Comparison of ENCODE assay signal across 20 cellular contexts in the genomic region with DNA sequence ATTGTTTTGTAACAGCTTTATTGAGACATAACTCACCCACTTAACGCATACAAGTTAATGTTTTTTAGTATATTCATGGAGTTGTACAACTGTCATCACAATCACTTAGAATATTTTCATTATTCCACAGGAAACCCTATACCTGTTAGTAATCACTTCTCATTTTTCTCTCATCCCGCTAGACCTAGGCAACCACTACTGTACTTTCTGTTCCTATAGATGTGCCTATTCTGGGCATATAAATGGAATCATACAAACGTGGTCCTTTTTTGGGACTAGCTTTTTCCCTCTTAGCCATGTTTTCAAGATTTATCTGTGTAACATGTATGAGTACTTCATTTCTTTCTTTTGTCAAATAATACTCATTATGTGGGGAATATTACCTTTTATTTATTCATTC. TPM values are rescaled to one million over a fixed set of nuclear protein-coding genes. Genes with fewer than 3 reads are reported as not detected.
DNase-seq lines count a peak whose midpoint lies in the region; ATAC-seq, FAIRE-seq and TF ChIP-seq lines count a peak whose summit lies in the region.
"Had no signal": no experiment of that assay in that cellular context is flagged by ENCODE, and none has a peak within 500 bp of the region (broad histone marks: within the 10 kb centered on the region; RNA-seq: fewer than 3 reads in every experiment).

No MANE protein-coding gene starts in this region.

- H3K4me3 ChIP-seq in BLaER1 treated with 17β-estradiol and CSF1 and Interleukin-3, amounts not matched to agents 10 nM and 100 nM, result no peak overlapping the region
- no peak overlapping the region for H3K4me3 ChIP-seq in SU-DHL-6 (ENCODE audit: insufficient read depth, low read length, poor library complexity, severe bottlenecking)

- H3K36me3 ChIP-seq in BLaER1 treated with 17β-estradiol and CSF1 and Interleukin-3, amounts not matched to agents 10 nM and 100 nM, result peaks cover 0 to 31% (median 19%) of the 10 kb centered on the region in 11 experiments; a peak in 17 of 22 replicates
- peaks cover 3% of the 10 kb centered on the region; the same call in 1 of the 2 replicates for H3K36me3 ChIP-seq in SU-DHL-6 (ENCODE audit: low read length)

- no peaks in the 10 kb centered on the region for H3K9me2 ChIP-seq in SU-DHL-6 (replicated peaks; ENCODE audit: insufficient read depth, low read length)

- FAIRE-seq in GM12892 (lab: Jason Lieb, UNC), result peak; percentile 78

- H3K4me1 ChIP-seq in BLaER1 treated with 17β-estradiol and CSF1 and Interleukin-3, amounts not matched to agents 10 nM and 100 nM, result peaks cover 38 to 64% (median 55%) of the 10 kb centered on the region in 10 experiments

- H3K9ac ChIP-seq in BLaER1 treated with 17β-estradiol and CSF1 and Interleukin-3, amounts not matched to agents 10 nM and 100 nM, result no peak overlapping the region
- H3K9ac ChIP-seq in SU-DHL-6 (ENCODE audit: low read length), result no peak overlapping the region

- no peaks in the 10 kb centered on the region for H3K27me3 ChIP-seq in BLaER1 treated with 17β-estradiol and CSF1 and Interleukin-3, amounts not matched to agents 10 nM and 100 nM
- H3K27me3 ChIP-seq in SU-DHL-6 (ENCODE audit: low read length), result no peaks in the 10 kb centered on the region

- peaks cover 0 to 22% (median 6%) of the 10 kb centered on the region in 11 experiments; a peak in 9 of 22 replicates for H3K9me3 ChIP-seq in BLaER1 treated with 17β-estradiol and CSF1 and Interleukin-3, amounts not matched to agents 10 nM and 100 nM (replicated peaks in 1 of 11)
- no peaks in the 10 kb centered on the region for H3K9me3 ChIP-seq in SU-DHL-6 (ENCODE audit: insufficient read depth, low read length)

- peak overlapping the region in 10 of 11 experiments; percentile 0 to 40 (median 14); a peak in 7 of 22 replicates for H3K4me2 ChIP-seq in BLaER1 treated with 17β-estradiol and CSF1 and Interleukin-3, amounts not matched to agents 10 nM and 100 nM
- peak overlapping the region; percentile 7 for H3K4me2 ChIP-seq in SU-DHL-6 (ENCODE audit: low read depth, low read length, poor library complexity, severe bottlenecking)

- no peaks in the 10 kb centered on the region for H3K27me3 Mint-ChIP-seq in naive B cell
- H3K27me3 Mint-ChIP-seq: IgD-negative memory B cell had no signal

- H3K4me1 Mint-ChIP-seq in naive B cell, result peaks cover 51 to 87% (median 66%) of the 10 kb centered on the region in 3 donors

- TF ChIP-seq POLR2A in GM12892 (IDR thresholded peaks at IDR 0.05; ENCODE audit: low read depth, low read length), result no peak

- TF ChIP-seq CTCF in SU-DHL-6 (IDR thresholded peaks at IDR 0.05; ENCODE audit: insufficient read depth, low read length, poor library complexity, severe bottlenecking), result no peak

- peaks cover 97% of the 10 kb centered on the region for H3K79me2 ChIP-seq in SU-DHL-6 (ENCODE audit: insufficient read depth, low read length)

- H3K9me3 Mint-ChIP-seq in naive B cell, result no peaks in the 10 kb centered on the region
- H3K9me3 Mint-ChIP-seq: HFFc6, IgD-negative memory B cell had no signal

- peak overlapping the region in 5 of 8 donors; percentile 16 to 59 (median 45) for H3K4me3 Mint-ChIP-seq in naive B cell
- H3K4me3 Mint-ChIP-seq: HFFc6 had no signal

- ATAC-seq in naive B cell (ENCODE audit: low read depth in 2 of 2) (peak; percentile 68), GM21526 (IDR thresholded peaks at IDR 0.05; ENCODE audit: low FRiP score, unreplicated experiment) (no peak), HG03095 (IDR thresholded peaks at IDR 0.05; ENCODE audit: unreplicated experiment) (no peak), HG03039 (IDR thresholded peaks at IDR 0.05; ENCODE audit: unreplicated experiment) (no peak)
- ATAC-seq: SK-N-SH treated with all-trans-retinoic acid at 6 μM for 48 hours had no signal

- H3K27ac Mint-ChIP-seq in naive B cell, result peak overlapping the region in 3 of 6 donors; percentile 53 to 72 (median 69)
- H3K27ac Mint-ChIP-seq: HFFc6 had no signal

- no peaks in the 10 kb centered on the region; the same call in 1 of the 2 replicates for H3F3A ChIP-seq in SU-DHL-6 (ENCODE audit: insufficient read depth)

- H3K36me3 Mint-ChIP-seq in naive B cell, result no peaks in the 10 kb centered on the region

- H3K27ac ChIP-seq in BLaER1 treated with 17β-estradiol and CSF1 and Interleukin-3, amounts not matched to agents 10 nM and 100 nM, result no peak overlapping the region
- no peak overlapping the region for H3K27ac ChIP-seq in SU-DHL-6 (ENCODE audit: low read depth, low read length)
- H3K27ac ChIP-seq: C4-2B had no signal

- DNase-seq in GM12892 (ENCODE audit: insufficient read length) (no peak), naive B cell (peak; percentile 12)
- DNase-seq: DMS79 treated with DMSO at 0.1 percent for 48 hours, HFFc6, MM.1S, NCI-H1092 treated with DMSO at 0.1 percent for 48 hours, NCI-H146, NCI-H2081, NCI-H510A treated with DMSO at 0.1 percent for 48 hours, NCI-H774, SHP77 treated with DMSO at 0.1 percent for 48 hours, T-helper 1 cell had no signal

- H4K20me1 ChIP-seq in BLaER1 treated with 17β-estradiol and CSF1 and Interleukin-3, amounts not matched to agents 10 nM and 100 nM, result peaks cover 100% of the 10 kb centered on the region in 11 experiments
- H4K20me1 ChIP-seq in SU-DHL-6 (ENCODE audit: low read depth, low read length), result peaks cover 58% of the 10 kb centered on the region

- H2AFZ ChIP-seq in SU-DHL-6 (ENCODE audit: low read depth, low read length, severe bottlenecking), result no peak overlapping the region

RNA-seq across cellular contexts. Expression of a gene that starts 34.8 kb away (rescaled TPM):
- 49.7 TPM for polyA plus RNA-seq in GM12892 (2012; ENCODE audit: missing spikeins)
- polyA plus RNA-seq in naive B cell (ENCODE audit: low read depth in 6 of 6), result 10 to 100 TPM; 32.0 to 71.1 (median 53.4) TPM

Comparison
In these comparisons a context has a peak if more than half of its experiments do, and no peak if none do; other contexts are left out.
1. ATAC-seq: peak in naive B cell (2 of 2); none in GM21526 (single experiment), HG03095 (single experiment) and HG03039 (single experiment).